ENCODE assay signal across 21 cellular contexts in genomic region chr4:127975121-127975770, GRCh38. TPM values are rescaled to one million over a fixed set of nuclear protein-coding genes. Genes with fewer than 3 reads are reported as not detected.
DNase-seq lines count a peak whose midpoint lies in the region; ATAC-seq and TF ChIP-seq lines count a peak whose summit lies in the region.
"Had no signal": no experiment of that assay in that cellular context is flagged by ENCODE, and none has a peak within 500 bp of the region (broad histone marks: within the 10 kb centered on the region; RNA-seq: fewer than 3 reads in every experiment).

No MANE protein-coding gene starts in this region.

- H3K4me3 Mint-ChIP-seq in activated CD4-positive, alpha-beta T cell treated with anti-CD3 and anti-CD28 coated beads, Interleukin-2, amount 10 ng/mL, durations not matched to agents 24 days and 14 days: no peak overlapping the region
- H3K4me3 Mint-ChIP-seq in progenitor cell of endocrine pancreas (ENCODE audit: low read depth): no peak overlapping the region
- no peak overlapping the region for H3K4me3 Mint-ChIP-seq in activated T-helper 2 cell treated with anti-CD3 and anti-CD28 coated beads, Interferon-gamma antibody, Interleukin-2, Interleukin-4, amounts not matched to agents 10 μg/mL and 5 μg/mL and 100 μg/mL, durations not matched to agents 14 hours and 24 hours and 36 hours (ENCODE audit: low read depth)
- H3K4me3 Mint-ChIP-seq: CD8-positive, alpha-beta memory T cell had no signal

- no peak overlapping the region for H3K4me3 ChIP-seq in cardiac fibroblast (replicated peaks in 1 of 2; ENCODE audit: low read depth in 2 of 2, low read length in 2 of 2)
- H3K4me3 ChIP-seq: ascending aorta, coronary artery, stomach had no signal

- TF ChIP-seq CTCF in cardiac fibroblast (IDR thresholded peaks at IDR 0.05; ENCODE audit: low read depth, low read length): no peak
- no peak for TF ChIP-seq CTCF in progenitor cell of endocrine pancreas (IDR thresholded peaks at IDR 0.05; ENCODE audit: unreplicated experiment)

- intact Hi-C loops in activated CD4-positive, alpha-beta T cell treated with anti-CD3 and anti-CD28 coated beads, Interleukin-2, amount 10 ng/mL, durations not matched to agents 24 days and 14 days (cut with micrococcal nuclease): no loop called here
- intact Hi-C loops in activated T-helper 2 cell treated with anti-CD3 and anti-CD28 coated beads, Interferon-gamma antibody, Interleukin-2, Interleukin-4, amounts not matched to agents 10 μg/mL and 5 μg/mL and 100 μg/mL, durations not matched to agents 14 hours and 24 hours and 36 hours (cut with micrococcal nuclease): no loop called here

- DNase-seq in activated CD4-positive, alpha-beta T cell treated with anti-CD3 and anti-CD28 coated beads, Interleukin-2, amount 10 ng/mL, durations not matched to agents 24 days and 14 days: no peak
- DNase-seq in activated CD4-positive, alpha-beta T cell treated with anti-CD3 and anti-CD28 coated beads for 48 hours: no peak
- DNase-seq in MV-4-11 (lab: John Stamatoyannopoulos, UW) (peak; percentile 5), cardiac fibroblast (ENCODE audit: low read depth in 2 of 2) (peak; percentile 18 to 75), progenitor cell of endocrine pancreas (ENCODE audit: low spot score, unreplicated experiment) (no peak), iPS-NIHi11 (ENCODE audit: low spot score) (no peak)
- no peak for DNase-seq in activated T-helper 2 cell treated with anti-CD3 and anti-CD28 coated beads, Interferon-gamma antibody, Interleukin-2, Interleukin-4, amounts not matched to agents 10 μg/mL and 5 μg/mL and 100 μg/mL, durations not matched to agents 14 hours and 24 hours and 36 hours (ENCODE audit: low spot score)
- DNase-seq: activated CD8-positive, alpha-beta memory T cell treated with anti-CD3 and anti-CD28 coated beads for 24 hours; activated gamma-delta T cell; CD8-positive, alpha-beta memory T cell; GOT3; head of caudate nucleus; islet precursor cell; NCI-H187 treated with DMSO at 0.1 percent for 48 hours; retina; stomach; SW 1271 had no signal

- peaks cover 22% of the 10 kb centered on the region for H3K36me3 Mint-ChIP-seq in activated CD4-positive, alpha-beta T cell treated with anti-CD3 and anti-CD28 coated beads, Interleukin-2, amount 10 ng/mL, durations not matched to agents 24 days and 14 days (ENCODE audit: low read depth)
- H3K36me3 Mint-ChIP-seq in progenitor cell of endocrine pancreas (ENCODE audit: insufficient read depth): peaks cover 13% of the 10 kb centered on the region
- peaks cover 38% of the 10 kb centered on the region for H3K36me3 Mint-ChIP-seq in activated T-helper 2 cell treated with anti-CD3 and anti-CD28 coated beads, Interferon-gamma antibody, Interleukin-2, Interleukin-4, amounts not matched to agents 10 μg/mL and 5 μg/mL and 100 μg/mL, durations not matched to agents 14 hours and 24 hours and 36 hours (ENCODE audit: low read depth)

- peaks cover 7% of the 10 kb centered on the region for H3K4me1 Mint-ChIP-seq in activated CD4-positive, alpha-beta T cell treated with anti-CD3 and anti-CD28 coated beads, Interleukin-2, amount 10 ng/mL, durations not matched to agents 24 days and 14 days
- H3K4me1 Mint-ChIP-seq in progenitor cell of endocrine pancreas (ENCODE audit: low read depth): no peaks in the 10 kb centered on the region
- H3K4me1 Mint-ChIP-seq in activated T-helper 2 cell treated with anti-CD3 and anti-CD28 coated beads, Interferon-gamma antibody, Interleukin-2, Interleukin-4, amounts not matched to agents 10 μg/mL and 5 μg/mL and 100 μg/mL, durations not matched to agents 14 hours and 24 hours and 36 hours (ENCODE audit: low read depth): peaks cover 6% of the 10 kb centered on the region

- no peaks in the 10 kb centered on the region for H3K9me3 Mint-ChIP-seq in activated CD4-positive, alpha-beta T cell treated with anti-CD3 and anti-CD28 coated beads, Interleukin-2, amount 10 ng/mL, durations not matched to agents 24 days and 14 days
- H3K9me3 Mint-ChIP-seq in progenitor cell of endocrine pancreas (ENCODE audit: low read depth): no peaks in the 10 kb centered on the region
- no peaks in the 10 kb centered on the region for H3K9me3 Mint-ChIP-seq in activated T-helper 2 cell treated with anti-CD3 and anti-CD28 coated beads, Interferon-gamma antibody, Interleukin-2, Interleukin-4, amounts not matched to agents 10 μg/mL and 5 μg/mL and 100 μg/mL, durations not matched to agents 14 hours and 24 hours and 36 hours
- H3K9me3 Mint-ChIP-seq: CD8-positive, alpha-beta memory T cell had no signal

- peak overlapping the region; percentile 20 for H3K27ac Mint-ChIP-seq in activated CD4-positive, alpha-beta T cell treated with anti-CD3 and anti-CD28 coated beads, Interleukin-2, amount 10 ng/mL, durations not matched to agents 24 days and 14 days
- H3K27ac Mint-ChIP-seq in progenitor cell of endocrine pancreas: peak overlapping the region; percentile 62
- no peak overlapping the region for H3K27ac Mint-ChIP-seq in activated T-helper 2 cell treated with anti-CD3 and anti-CD28 coated beads, Interferon-gamma antibody, Interleukin-2, Interleukin-4, amounts not matched to agents 10 μg/mL and 5 μg/mL and 100 μg/mL, durations not matched to agents 14 hours and 24 hours and 36 hours

- H3K27me3 Mint-ChIP-seq in activated CD4-positive, alpha-beta T cell treated with anti-CD3 and anti-CD28 coated beads, Interleukin-2, amount 10 ng/mL, durations not matched to agents 24 days and 14 days: no peaks in the 10 kb centered on the region
- H3K27me3 Mint-ChIP-seq in progenitor cell of endocrine pancreas: no peaks in the 10 kb centered on the region
- no peaks in the 10 kb centered on the region for H3K27me3 Mint-ChIP-seq in activated T-helper 2 cell treated with anti-CD3 and anti-CD28 coated beads, Interferon-gamma antibody, Interleukin-2, Interleukin-4, amounts not matched to agents 10 μg/mL and 5 μg/mL and 100 μg/mL, durations not matched to agents 14 hours and 24 hours and 36 hours (ENCODE audit: low read depth)
- H3K27me3 Mint-ChIP-seq: CD8-positive, alpha-beta memory T cell had no signal

- ATAC-seq in GM21529 (IDR thresholded peaks at IDR 0.05; ENCODE audit: unreplicated experiment): no peak
- ATAC-seq: Panc1 had no signal

RNA-seq across cellular contexts. Expression of gene ABHD18, which starts 10.0 kb away (rescaled TPM):
- total RNA-seq in activated CD4-positive, alpha-beta T cell treated with anti-CD3 and anti-CD28 coated beads, Interleukin-2, amount 10 ng/mL, durations not matched to agents 24 days and 14 days: 17.3 and 18.5 TPM in 2 replicates
- 19.4 and 19.9 TPM in 2 replicates for total RNA-seq in progenitor cell of endocrine pancreas
- 21.0 and 23.9 TPM in 2 replicates for total RNA-seq in activated T-helper 2 cell treated with anti-CD3 and anti-CD28 coated beads, Interferon-gamma antibody, Interleukin-2, Interleukin-4, amounts not matched to agents 10 μg/mL and 5 μg/mL and 100 μg/mL, durations not matched to agents 14 hours and 24 hours and 36 hours

RNA-seq across cellular contexts. Expression of gene MFSD8, which starts 10.3 kb away (rescaled TPM):
- 21.5 and 21.8 TPM in 2 replicates for total RNA-seq in activated CD4-positive, alpha-beta T cell treated with anti-CD3 and anti-CD28 coated beads, Interleukin-2, amount 10 ng/mL, durations not matched to agents 24 days and 14 days
- total RNA-seq in progenitor cell of endocrine pancreas: 28.7 and 32.6 TPM in 2 replicates
- total RNA-seq in activated T-helper 2 cell treated with anti-CD3 and anti-CD28 coated beads, Interferon-gamma antibody, Interleukin-2, Interleukin-4, amounts not matched to agents 10 μg/mL and 5 μg/mL and 100 μg/mL, durations not matched to agents 14 hours and 24 hours and 36 hours: 18.7 and 20.2 TPM in 2 replicates

Comparison
In these comparisons a context has a peak if more than half of its experiments do, and no peak if none do; other contexts are left out.
1. DNase-seq: peak in MV-4-11 (single experiment) and cardiac fibroblast (2 of 2); none in activated CD4-positive, alpha-beta T cell treated with anti-CD3 and anti-CD28 coated beads, Interleukin-2, amount 10 ng/mL, durations not matched to agents 24 days and 14 days (single experiment), activated CD4-positive, alpha-beta T cell treated with anti-CD3 and anti-CD28 coated beads for 48 hours (single experiment), progenitor cell of endocrine pancreas (single experiment), iPS-NIHi11 (single experiment) and activated T-helper 2 cell treated with anti-CD3 and anti-CD28 coated beads, Interferon-gamma antibody, Interleukin-2, Interleukin-4, amounts not matched to agents 10 μg/mL and 5 μg/mL and 100 μg/mL, durations not matched to agents 14 hours and 24 hours and 36 hours (single experiment).